In genomic region chr3:17573396-17573795, GRCh38 we compare ENCODE assay signal across 13 cellular contexts.
DNase-seq lines count a peak whose midpoint lies in the region; ATAC-seq and TF ChIP-seq lines count a peak whose summit lies in the region.
"Had no signal": no experiment of that assay in that cellular context is flagged by ENCODE, and none has a peak within 500 bp of the region (broad histone marks: within the 10 kb centered on the region; RNA-seq: fewer than 3 reads in every experiment).

No MANE protein-coding gene starts in this region.

- BruUV-seq in Caco-2 (replicated peaks; lab: Mats Ljungman, UMichigan): no TSS peak

- ATAC-seq in GM19351 (IDR thresholded peaks at IDR 0.05; ENCODE audit: unreplicated experiment) (peak; percentile 100), HG02763 (IDR thresholded peaks at IDR 0.05; ENCODE audit: unreplicated experiment) (peak; percentile 91), HG03469 (IDR thresholded peaks at IDR 0.05; ENCODE audit: unreplicated experiment) (peak; percentile 97)
- ATAC-seq: left ventricle myocardium superior had no signal

- no peaks in the 10 kb centered on the region for H3K9me3 ChIP-seq in Caco-2
- H3K9me3 ChIP-seq: suprapubic skin had no signal

- no peaks in the 10 kb centered on the region for H3K27me3 ChIP-seq in GM06990 (replicated peaks; ENCODE audit: control insufficient read depth, insufficient read depth, low read length)
- H3K27me3 ChIP-seq in Caco-2 (replicated peaks; ENCODE audit: control insufficient read depth, insufficient read depth, low read length): no peaks in the 10 kb centered on the region
- H3K27me3 ChIP-seq: suprapubic skin had no signal

- no peaks in the 10 kb centered on the region for H3K36me3 Mint-ChIP-seq in Caco-2 (ENCODE audit: insufficient read depth, unreplicated experiment)

- H3K36me3 ChIP-seq in GM06990 (ENCODE audit: control insufficient read depth, insufficient read depth, low read length): no peaks in the 10 kb centered on the region
- no peaks in the 10 kb centered on the region for H3K36me3 ChIP-seq in Caco-2 (ENCODE audit: control insufficient read depth, insufficient read depth, low read length)
- H3K36me3 ChIP-seq: suprapubic skin had no signal

- POLR2A ChIA-PET in Caco-2 (lab: Charles Lee): no interaction called here

- H3K4me1 Mint-ChIP-seq in Caco-2 (ENCODE audit: low read depth, unreplicated experiment): no peaks in the 10 kb centered on the region
- H3K4me1 Mint-ChIP-seq: central memory CD8-positive, alpha-beta T cell; H9 had no signal

- no peaks in the 10 kb centered on the region for H3K4me1 ChIP-seq in Caco-2

- H3K27me3 Mint-ChIP-seq in Caco-2 (ENCODE audit: insufficient read depth, unreplicated experiment): no peaks in the 10 kb centered on the region
- H3K27me3 Mint-ChIP-seq: central memory CD8-positive, alpha-beta T cell had no signal

- H3K9me3 Mint-ChIP-seq in Caco-2 (ENCODE audit: unreplicated experiment): no peaks in the 10 kb centered on the region
- H3K9me3 Mint-ChIP-seq: central memory CD8-positive, alpha-beta T cell; H9 had no signal

- H3K4me3 ChIP-seq in GM06990 (replicated peaks; ENCODE audit: low read depth, low read length) (no peak overlapping the region), Caco-2 (ENCODE audit: low read depth, low read length) (no peak overlapping the region)
- H3K4me3 ChIP-seq: suprapubic skin had no signal

- no peak overlapping the region for H3K4me3 Mint-ChIP-seq in Caco-2 (ENCODE audit: unreplicated experiment)
- H3K4me3 Mint-ChIP-seq: central memory CD8-positive, alpha-beta T cell; H9 had no signal

- TF ChIP-seq CTCF in GM06990 (IDR thresholded peaks at IDR 0.05; ENCODE audit: insufficient read depth, low read length, poor library complexity, severe bottlenecking) (no peak), Caco-2 (IDR thresholded peaks at IDR 0.05; ENCODE audit: insufficient read depth in 1 of 2, low read depth in 1 of 2, low read length in 1 of 2, severe bottlenecking in 1 of 2, unreplicated experiment in 1 of 2) (no peak)

- H3K27ac Mint-ChIP-seq in Caco-2 (ENCODE audit: unreplicated experiment): no peak overlapping the region
- H3K27ac Mint-ChIP-seq: H9 had no signal

- CTCF ChIA-PET in Caco-2 (lab: Charles Lee): no interaction called here

- intact Hi-C loops in Caco-2 (cut with micrococcal nuclease; ENCODE audit: unreplicated experiment): no loop called here

- DNase-seq in GM06990 (ENCODE audit: extremely low read depth, insufficient read length): peak; percentile 28
- no peak for DNase-seq in Caco-2
- DNase-seq in CD1c-positive myeloid dendritic cell (ENCODE audit: extremely low spot score): no peak
- no peak for DNase-seq in activated CD4-positive, alpha-beta T cell treated with anti-CD3 and anti-CD28 coated beads for 1 hour
- no peak for DNase-seq in stimulated activated naive CD4-positive, alpha-beta T cell (lab: John Stamatoyannopoulos, UW)
- DNase-seq: H9, left ventricle myocardium superior, OCI-M1 had no signal
